Comparison of ENCODE assay signal across 9 cellular contexts in the genomic region with DNA sequence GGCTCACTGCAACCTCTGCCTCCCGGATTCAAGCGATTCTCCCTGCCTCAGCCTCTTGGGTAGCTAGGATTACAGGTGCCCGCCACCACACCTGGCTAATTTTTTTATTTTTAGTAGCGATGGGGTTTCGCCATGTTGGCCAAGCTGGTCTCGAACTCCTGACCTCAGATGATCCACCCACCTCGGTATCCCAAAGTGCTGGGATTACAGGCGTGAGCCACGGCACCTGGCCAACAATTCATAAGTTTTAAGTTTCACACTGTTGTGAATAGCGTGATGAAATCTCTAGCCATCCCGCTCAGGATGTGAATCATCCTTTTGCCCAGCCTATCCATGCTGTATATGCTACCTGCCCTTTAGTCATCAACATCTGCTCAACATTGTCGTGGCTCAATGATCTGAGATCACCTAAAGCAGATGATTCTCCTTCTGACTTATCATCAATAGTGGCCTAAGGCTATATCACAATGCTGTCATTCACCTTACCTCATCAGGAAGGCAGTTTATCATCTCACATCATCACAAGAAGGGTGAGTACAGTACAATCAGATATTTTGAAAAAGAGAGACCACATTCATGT. TPM values are rescaled to one million over a fixed set of nuclear protein-coding genes. Genes with fewer than 3 reads are reported as not detected.
DNase-seq lines count a peak whose midpoint lies in the region; ATAC-seq and TF ChIP-seq lines count a peak whose summit lies in the region.
"Had no signal": no experiment of that assay in that cellular context is flagged by ENCODE, and none has a peak within 500 bp of the region (broad histone marks: within the 10 kb centered on the region; RNA-seq: fewer than 3 reads in every experiment).

No MANE protein-coding gene starts in this region.

- no peak for TF ChIP-seq RAD21 in Ishikawa (IDR thresholded peaks at IDR 0.05; ENCODE audit: low read depth)

- H3K4me3 Mint-ChIP-seq in CD8-positive, alpha-beta T cell, result peak overlapping the region; percentile 60
- H3K4me3 Mint-ChIP-seq in activated T-helper 1 cell treated with anti-CD3 and anti-CD28 coated beads, Interleukin-12 subunit alpha, Interleukin-12 subunit beta, Interleukin-2, Interleukin-4 antibody, amounts not matched to agents 30 ng/mL and 10 ng/mL and 1 ng/mL, durations not matched to agents 14 hours and 24 hours and 36 hours, result peak overlapping the region; percentile 97

- peaks cover 74% of the 10 kb centered on the region for H3K4me1 Mint-ChIP-seq in CD8-positive, alpha-beta T cell (ENCODE audit: low read depth)
- peaks cover 76% of the 10 kb centered on the region for H3K4me1 Mint-ChIP-seq in activated T-helper 1 cell treated with anti-CD3 and anti-CD28 coated beads, Interleukin-12 subunit alpha, Interleukin-12 subunit beta, Interleukin-2, Interleukin-4 antibody, amounts not matched to agents 30 ng/mL and 10 ng/mL and 1 ng/mL, durations not matched to agents 14 hours and 24 hours and 36 hours (ENCODE audit: low read depth)

- TF ChIP-seq CTCF in CD8-positive, alpha-beta T cell (IDR thresholded peaks at IDR 0.05), result no peak
- TF ChIP-seq CTCF in kidney epithelial cell (IDR thresholded peaks at IDR 0.05; ENCODE audit: insufficient read depth, low read length, poor library complexity, severe bottlenecking), result no peak

- H3K9me3 ChIP-seq in CD8-positive, alpha-beta T cell (ENCODE audit: low read length), result no peaks in the 10 kb centered on the region

- H3K9me3 Mint-ChIP-seq in CD8-positive, alpha-beta T cell, result no peaks in the 10 kb centered on the region
- H3K9me3 Mint-ChIP-seq in activated T-helper 1 cell treated with anti-CD3 and anti-CD28 coated beads, Interleukin-12 subunit alpha, Interleukin-12 subunit beta, Interleukin-2, Interleukin-4 antibody, amounts not matched to agents 30 ng/mL and 10 ng/mL and 1 ng/mL, durations not matched to agents 14 hours and 24 hours and 36 hours, result no peaks in the 10 kb centered on the region

- peak; percentile 28; the same call in 1 of the 2 replicates for TF ChIP-seq EP300 in Ishikawa (IDR thresholded peaks at IDR 0.05; ENCODE audit: borderline replicate concordance)

- H3K36me3 ChIP-seq in CD8-positive, alpha-beta T cell (ENCODE audit: insufficient read depth, low read length), result no peaks in the 10 kb centered on the region
- H3K36me3 ChIP-seq in kidney epithelial cell (ENCODE audit: control insufficient read depth, insufficient read depth, low read length), result no peaks in the 10 kb centered on the region

- H3K27ac Mint-ChIP-seq in CD8-positive, alpha-beta T cell, result no peak overlapping the region
- peak overlapping the region; percentile 83 for H3K27ac Mint-ChIP-seq in activated T-helper 1 cell treated with anti-CD3 and anti-CD28 coated beads, Interleukin-12 subunit alpha, Interleukin-12 subunit beta, Interleukin-2, Interleukin-4 antibody, amounts not matched to agents 30 ng/mL and 10 ng/mL and 1 ng/mL, durations not matched to agents 14 hours and 24 hours and 36 hours

- intact Hi-C loops in CD8-positive, alpha-beta T cell (cut with DNase I, micrococcal nuclease), result loop anchor here (5.0 kb wide), 2 partner anchors 93 to 773 kb away; partner anchors contain the start of genes COPA (in 1 of the 2), F11R (in 1 of the 2) and NCSTN (in 1 of the 2)
- intact Hi-C loops in activated T-helper 1 cell treated with anti-CD3 and anti-CD28 coated beads, Interleukin-12 subunit alpha, Interleukin-12 subunit beta, Interleukin-2, Interleukin-4 antibody, amounts not matched to agents 30 ng/mL and 10 ng/mL and 1 ng/mL, durations not matched to agents 14 hours and 24 hours and 36 hours (cut with micrococcal nuclease), result loop anchor here (5.0 kb wide), 2 partner anchors 118 to 282 kb away; no protein-coding TSS in a partner anchor

- H3K27me3 Mint-ChIP-seq in CD8-positive, alpha-beta T cell (ENCODE audit: low read depth), result no peaks in the 10 kb centered on the region
- H3K27me3 Mint-ChIP-seq in activated T-helper 1 cell treated with anti-CD3 and anti-CD28 coated beads, Interleukin-12 subunit alpha, Interleukin-12 subunit beta, Interleukin-2, Interleukin-4 antibody, amounts not matched to agents 30 ng/mL and 10 ng/mL and 1 ng/mL, durations not matched to agents 14 hours and 24 hours and 36 hours (ENCODE audit: insufficient read depth), result no peaks in the 10 kb centered on the region

- no peaks in the 10 kb centered on the region for H3K27me3 ChIP-seq in CD8-positive, alpha-beta T cell (ENCODE audit: insufficient read depth, low read length)
- H3K27me3 ChIP-seq in kidney epithelial cell (ENCODE audit: control insufficient read depth, insufficient read depth, low read length), result no peaks in the 10 kb centered on the region

- no peak for DNase-seq in CD8-positive, alpha-beta T cell
- DNase-seq in activated T-helper 1 cell treated with anti-CD3 and anti-CD28 coated beads, Interleukin-12 subunit alpha, Interleukin-12 subunit beta, Interleukin-2, Interleukin-4 antibody, amounts not matched to agents 30 ng/mL and 10 ng/mL and 1 ng/mL, durations not matched to agents 14 hours and 24 hours and 36 hours (ENCODE audit: low spot score), result no peak
- DNase-seq in kidney epithelial cell (ENCODE audit: low read depth), result peak; percentile 95
- DNase-seq in DMS79 (lab: John Stamatoyannopoulos, UW), result no peak
- no peak for DNase-seq in cerebellar nuclear complex (lab: John Stamatoyannopoulos, UW)

- ATAC-seq in CD8-positive, alpha-beta T cell, result no peak
- ATAC-seq in GM21390 (IDR thresholded peaks at IDR 0.05; ENCODE audit: unreplicated experiment) (no peak), GM21526 (IDR thresholded peaks at IDR 0.05; ENCODE audit: low FRiP score, unreplicated experiment) (no peak)

- no peak overlapping the region for H3K27ac ChIP-seq in CD8-positive, alpha-beta T cell (ENCODE audit: low read depth, low read length)
- H3K27ac ChIP-seq: SK-N-MC had no signal

- no peak overlapping the region for H3K4me3 ChIP-seq in CD8-positive, alpha-beta T cell (ENCODE audit: low read depth, low read length)
- H3K4me3 ChIP-seq in kidney epithelial cell (ENCODE audit: low read depth, low read length), result no peak overlapping the region
- H3K4me3 ChIP-seq: SK-N-MC had no signal

- peaks cover 36% of the 10 kb centered on the region for H3K36me3 Mint-ChIP-seq in CD8-positive, alpha-beta T cell
- peaks cover 37% of the 10 kb centered on the region for H3K36me3 Mint-ChIP-seq in activated T-helper 1 cell treated with anti-CD3 and anti-CD28 coated beads, Interleukin-12 subunit alpha, Interleukin-12 subunit beta, Interleukin-2, Interleukin-4 antibody, amounts not matched to agents 30 ng/mL and 10 ng/mL and 1 ng/mL, durations not matched to agents 14 hours and 24 hours and 36 hours (ENCODE audit: low read depth)

- POLR2A ChIA-PET in CD8-positive, alpha-beta T cell (lab: Charles Lee), result no interaction called here

- peaks cover 46% of the 10 kb centered on the region for H3K4me1 ChIP-seq in CD8-positive, alpha-beta T cell (ENCODE audit: insufficient read depth, low read length)

- CTCF ChIA-PET in CD8-positive, alpha-beta T cell (lab: Charles Lee), result no interaction called here

TF ChIP-seq in Ishikawa, 13 proteins besides CTCF, POLR2A, EP300 and RAD21:
- TF ChIP-seq CEBPB (IDR thresholded peaks at IDR 0.05), result peak; percentile 57
- peak; percentile 49; the same call in 1 of the 2 replicates for TF ChIP-seq TCF12 (IDR thresholded peaks at IDR 0.05; ENCODE audit: low read depth)
- TF ChIP-seq TAF1 (IDR thresholded peaks at IDR 0.05; ENCODE audit: low read depth), result no peak
- peak; percentile 37; the same call in 1 of the 2 replicates for TF ChIP-seq TEAD4 (IDR thresholded peaks at IDR 0.05)
- TF ChIP-seq CREB1 (IDR thresholded peaks at IDR 0.05; ENCODE audit: low read depth), result no peak
- TF ChIP-seq EGR1 (IDR thresholded peaks at IDR 0.05), result 0 out of 2 replicates have a peak, but pooled peaks have one; percentile 19
- no peak for TF ChIP-seq ZBTB7A (IDR thresholded peaks at IDR 0.05; ENCODE audit: low read depth)
- peak; percentile 49; the same call in 1 of the 2 replicates for TF ChIP-seq NFIC (IDR thresholded peaks at IDR 0.05)

RNA-seq across cellular contexts. Expression of gene PFDN2, which starts 2.6 kb away (rescaled TPM):
- 10 to 100 TPM; 64.7 to 75.5 TPM for total RNA-seq in CD8-positive, alpha-beta T cell
- 147 and 164 TPM in 2 replicates for total RNA-seq in activated T-helper 1 cell treated with anti-CD3 and anti-CD28 coated beads, Interleukin-12 subunit alpha, Interleukin-12 subunit beta, Interleukin-2, Interleukin-4 antibody, amounts not matched to agents 30 ng/mL and 10 ng/mL and 1 ng/mL, durations not matched to agents 14 hours and 24 hours and 36 hours
- total RNA-seq in kidney epithelial cell, result 98.4 and 132 TPM in 2 replicates

RNA-seq across cellular contexts. Expression of gene NIT1, which starts 2.7 kb away (rescaled TPM):
- 10 to 100 TPM; 11.5 to 12.8 TPM for total RNA-seq in CD8-positive, alpha-beta T cell
- 51.3 and 56.3 TPM in 2 replicates for total RNA-seq in activated T-helper 1 cell treated with anti-CD3 and anti-CD28 coated beads, Interleukin-12 subunit alpha, Interleukin-12 subunit beta, Interleukin-2, Interleukin-4 antibody, amounts not matched to agents 30 ng/mL and 10 ng/mL and 1 ng/mL, durations not matched to agents 14 hours and 24 hours and 36 hours
- total RNA-seq in kidney epithelial cell, result 28.7 and 35.8 TPM in 2 replicates

RNA-seq across cellular contexts. Expression of gene KLHDC9, which starts 17.1 kb away (rescaled TPM):
- total RNA-seq in CD8-positive, alpha-beta T cell, result not detected
- total RNA-seq in activated T-helper 1 cell treated with anti-CD3 and anti-CD28 coated beads, Interleukin-12 subunit alpha, Interleukin-12 subunit beta, Interleukin-2, Interleukin-4 antibody, amounts not matched to agents 30 ng/mL and 10 ng/mL and 1 ng/mL, durations not matched to agents 14 hours and 24 hours and 36 hours, result not detected in 2 replicates
- total RNA-seq in kidney epithelial cell, result 2.9 and 3.1 TPM in 2 replicates

RNA-seq across cellular contexts. Expression of gene DEDD, which starts 17.2 kb away (rescaled TPM):
- total RNA-seq in CD8-positive, alpha-beta T cell, result 10 to 100 TPM; 32.4 to 34.6 TPM
- total RNA-seq in activated T-helper 1 cell treated with anti-CD3 and anti-CD28 coated beads, Interleukin-12 subunit alpha, Interleukin-12 subunit beta, Interleukin-2, Interleukin-4 antibody, amounts not matched to agents 30 ng/mL and 10 ng/mL and 1 ng/mL, durations not matched to agents 14 hours and 24 hours and 36 hours, result 44.5 and 48.0 TPM in 2 replicates
- total RNA-seq in kidney epithelial cell, result 29.3 and 42.1 TPM in 2 replicates

RNA-seq across cellular contexts. Expression of gene NECTIN4, which starts 25.9 kb away (rescaled TPM):
- not detected for total RNA-seq in CD8-positive, alpha-beta T cell
- total RNA-seq in activated T-helper 1 cell treated with anti-CD3 and anti-CD28 coated beads, Interleukin-12 subunit alpha, Interleukin-12 subunit beta, Interleukin-2, Interleukin-4 antibody, amounts not matched to agents 30 ng/mL and 10 ng/mL and 1 ng/mL, durations not matched to agents 14 hours and 24 hours and 36 hours, result not detected in 2 replicates
- total RNA-seq in kidney epithelial cell, result 13.1 and 13.6 TPM in 2 replicates
